17 cellular contexts compared by ENCODE assay signal in genomic region chr1:169146536-169147214, GRCh38.
"Had no signal": no experiment of that assay in that cellular context is flagged by ENCODE, and none has a peak within 500 bp of the region (broad histone marks: within the 10 kb centered on the region; RNA-seq: fewer than 3 reads in every experiment).

No MANE protein-coding gene starts in this region.

- H3K27ac ChIP-seq: adrenal gland, parathyroid adenoma, transverse colon, uterus, WERI-Rb-1 had no signal

- H3K4me1 ChIP-seq: parathyroid adenoma, uterus had no signal

- H3K4me1 Mint-ChIP-seq: naive thymus-derived CD8-positive, alpha-beta T cell had no signal

- H3K9me3 ChIP-seq: adrenal gland, transverse colon, uterus had no signal

- H3K79me2 ChIP-seq: parathyroid adenoma had no signal

- H3K4me3 ChIP-seq: adrenal gland, transverse colon, uterus had no signal

- H3K4me3 Mint-ChIP-seq: memory B cell; naive thymus-derived CD8-positive, alpha-beta T cell had no signal

- DNase-seq: activated CD4-positive, alpha-beta T cell treated with anti-CD3 and anti-CD28 coated beads, Interleukin-2, amount 50 U/mL, for 4 hours; activated gamma-delta T cell; adrenal gland; cerebellar nuclear complex; cortex of kidney; head of caudate nucleus; left ventricle myocardium superior; naive thymus-derived CD8-positive, alpha-beta T cell; stimulated activated CD4-positive, alpha-beta T cell treated with anti-CD3 and anti-CD28 coated beads, Interleukin-2, amount 100 ng/mL, for 24 hours; stimulated activated naive CD4-positive, alpha-beta T cell treated with Interleukin-2 at 50 U/mL for 16 hours; T-helper 2 cell; transverse colon; uterus; WERI-Rb-1 had no signal

- H3K9ac ChIP-seq: parathyroid adenoma had no signal

- ATAC-seq: activated naive CD4-positive, alpha-beta T cell treated with anti-CD3 and anti-CD28 coated beads, Interleukin-2, amount 50 U/mL, for 72 hours; left ventricle myocardium superior; naive thymus-derived CD8-positive, alpha-beta T cell had no signal

- H3K36me3 ChIP-seq: adrenal gland, transverse colon, uterus, WERI-Rb-1 had no signal

- H3K9me3 Mint-ChIP-seq: activated naive CD4-positive, alpha-beta T cell treated with anti-CD3 and anti-CD28 coated beads, Interleukin-2, amount 50 U/mL, for 72 hours; memory B cell; naive thymus-derived CD8-positive, alpha-beta T cell had no signal

- H3K27me3 Mint-ChIP-seq: memory B cell; naive thymus-derived CD8-positive, alpha-beta T cell had no signal

- H2AFZ ChIP-seq: parathyroid adenoma had no signal

- H3K27me3 ChIP-seq: adrenal gland, transverse colon, uterus had no signal

- H3K27ac Mint-ChIP-seq: activated naive CD4-positive, alpha-beta T cell treated with anti-CD3 and anti-CD28 coated beads, Interleukin-2, amount 50 U/mL, for 72 hours; memory B cell; naive thymus-derived CD8-positive, alpha-beta T cell had no signal

- H3K36me3 Mint-ChIP-seq: activated naive CD4-positive, alpha-beta T cell treated with anti-CD3 and anti-CD28 coated beads, Interleukin-2, amount 50 U/mL, for 72 hours had no signal
